ENCODE assay signal across 9 cellular contexts in genomic region chr15:62782100-62782791, GRCh38.
DNase-seq lines count a peak whose midpoint lies in the region; ATAC-seq and TF ChIP-seq lines count a peak whose summit lies in the region.
"Had no signal": no experiment of that assay in that cellular context is flagged by ENCODE, and none has a peak within 500 bp of the region (broad histone marks: within the 10 kb centered on the region; RNA-seq: fewer than 3 reads in every experiment).

No MANE protein-coding gene starts in this region.

- H3K9me3 Mint-ChIP-seq in naive thymus-derived CD4-positive, alpha-beta T cell = no peaks in the 10 kb centered on the region
- H3K9me3 Mint-ChIP-seq: central memory CD8-positive, alpha-beta T cell had no signal

- CTCF ChIA-PET in naive thymus-derived CD4-positive, alpha-beta T cell (lab: Charles Lee) = no interaction called here

- peak; percentile 76 to 78 for TF ChIP-seq CTCF in fibroblast of lung (conservative IDR thresholded peaks at IDR 0.05 in 1 of 2, IDR thresholded peaks at IDR 0.05 in 1 of 2; ENCODE audit: low read depth in 1 of 2, low read length in 2 of 2)

- H3K27me3 Mint-ChIP-seq in naive thymus-derived CD4-positive, alpha-beta T cell = peaks cover 0 to 4% (median 3%) of the 10 kb centered on the region in 5 donors
- peaks cover 38% of the 10 kb centered on the region for H3K27me3 Mint-ChIP-seq in T-helper 17 cell

- intact Hi-C loops in naive thymus-derived CD4-positive, alpha-beta T cell (cut with micrococcal nuclease) = loop anchor here in 1 of 2 donors (5.0 kb wide), 1 partner anchor 310 kb away; no protein-coding TSS in a partner anchor

- no peaks in the 10 kb centered on the region for H3K9me3 ChIP-seq in fibroblast of lung (ENCODE audit: control insufficient read depth, insufficient read depth, low read depth, low read length)
- no peaks in the 10 kb centered on the region for H3K9me3 ChIP-seq in naive thymus-derived CD4-positive, alpha-beta T cell (ENCODE audit: control insufficient read depth in 2 of 3, low read length in 3 of 3)
- no peaks in the 10 kb centered on the region for H3K9me3 ChIP-seq in T-helper 17 cell (ENCODE audit: control insufficient read depth, low read length, poor library complexity, severe bottlenecking)

- H3K4me1 Mint-ChIP-seq in naive thymus-derived CD4-positive, alpha-beta T cell = peaks cover 0 to 4% (median 0%) of the 10 kb centered on the region in 7 donors
- H3K4me1 Mint-ChIP-seq in T-helper 17 cell = peaks cover 3% of the 10 kb centered on the region
- H3K4me1 Mint-ChIP-seq: central memory CD8-positive, alpha-beta T cell had no signal

- H4K20me1 ChIP-seq in fibroblast of lung (ENCODE audit: control insufficient read depth, extremely low read depth, insufficient read depth, low read length) = no peaks in the 10 kb centered on the region

- ATAC-seq in SK-N-SH treated with all-trans-retinoic acid at 6 μM for 48 hours (peak; percentile 80), T-helper 17 cell (no peak)
- ATAC-seq in naive thymus-derived CD4-positive, alpha-beta T cell = peak; percentile 44

- no peak overlapping the region for H3K4me3 ChIP-seq in fibroblast of lung (replicated peaks in 1 of 4; ENCODE audit: control extremely low read depth in 1 of 4, insufficient read depth in 1 of 4, low read depth in 3 of 4, low read length in 4 of 4)
- no peak overlapping the region for H3K4me3 ChIP-seq in naive thymus-derived CD4-positive, alpha-beta T cell (ENCODE audit: low read length)

- no peaks in the 10 kb centered on the region for H3K79me2 ChIP-seq in fibroblast of lung (ENCODE audit: control insufficient read depth, insufficient read depth, low read length)

- H3K27me3 ChIP-seq in fibroblast of lung (ENCODE audit: control insufficient read depth, insufficient read depth, low read length) = no peaks in the 10 kb centered on the region
- no peaks in the 10 kb centered on the region for H3K27me3 ChIP-seq in naive thymus-derived CD4-positive, alpha-beta T cell (ENCODE audit: control insufficient read depth in 2 of 2, insufficient read depth in 2 of 2, low read length in 2 of 2)

- H3K4me3 Mint-ChIP-seq in naive thymus-derived CD4-positive, alpha-beta T cell = no peak overlapping the region
- no peak overlapping the region for H3K4me3 Mint-ChIP-seq in T-helper 17 cell
- H3K4me3 Mint-ChIP-seq: central memory CD8-positive, alpha-beta T cell had no signal

- no peak overlapping the region for H3K9ac ChIP-seq in fibroblast of lung (ENCODE audit: insufficient read depth, low read length)

- H2AFZ ChIP-seq in fibroblast of lung (ENCODE audit: low read length) = no peak overlapping the region

- H3K36me3 Mint-ChIP-seq in naive thymus-derived CD4-positive, alpha-beta T cell = no peaks in the 10 kb centered on the region
- peaks cover 3% of the 10 kb centered on the region for H3K36me3 Mint-ChIP-seq in T-helper 17 cell (ENCODE audit: low read depth)

- peaks cover 14% of the 10 kb centered on the region for H3K4me1 ChIP-seq in fibroblast of lung (ENCODE audit: control insufficient read depth, extremely low read depth, insufficient read depth, low read length)
- H3K4me1 ChIP-seq in naive thymus-derived CD4-positive, alpha-beta T cell (ENCODE audit: control insufficient read depth in 2 of 2, insufficient read depth in 2 of 2, low read length in 2 of 2) = no peaks in the 10 kb centered on the region

- H3K36me3 ChIP-seq in fibroblast of lung (ENCODE audit: control insufficient read depth, insufficient read depth, low read length) = no peaks in the 10 kb centered on the region
- no peaks in the 10 kb centered on the region for H3K36me3 ChIP-seq in naive thymus-derived CD4-positive, alpha-beta T cell (ENCODE audit: control insufficient read depth in 2 of 3, insufficient read depth in 3 of 3, low read length in 3 of 3)

- DNase-seq in NCI-H2171 treated with DMSO at 0.1 percent for 48 hours (lab: John Stamatoyannopoulos, UW) = peak; percentile 14
- no peak for DNase-seq in NCI-H2171 (lab: John Stamatoyannopoulos, UW)
- peak; percentile 71 for DNase-seq in MV-4-11 (lab: John Stamatoyannopoulos, UW)
- DNase-seq in fibroblast of lung (ENCODE audit: low read depth in 2 of 2) = peak; percentile 81 to 89
- DNase-seq in naive thymus-derived CD4-positive, alpha-beta T cell = peak in 1 of 9 donors; percentile 2
- DNase-seq in NCI-H128 (lab: John Stamatoyannopoulos, UW; ENCODE audit: unreplicated experiment) = no peak
- no peak for DNase-seq in T-helper 17 cell

- H3K4me2 ChIP-seq in fibroblast of lung (ENCODE audit: extremely low read depth, insufficient read depth, low read length) = no peak overlapping the region

- no peak overlapping the region for H3K27ac Mint-ChIP-seq in naive thymus-derived CD4-positive, alpha-beta T cell
- H3K27ac Mint-ChIP-seq in T-helper 17 cell = no peak overlapping the region

- POLR2A ChIA-PET in naive thymus-derived CD4-positive, alpha-beta T cell (lab: Charles Lee) = no interaction called here

- no peak overlapping the region for H3K27ac ChIP-seq in fibroblast of lung (ENCODE audit: insufficient read depth, low read length)
- no peak overlapping the region for H3K27ac ChIP-seq in naive thymus-derived CD4-positive, alpha-beta T cell (ENCODE audit: low read depth, low read length)

TF ChIP-seq in SK-N-SH treated with all-trans-retinoic acid at 6 μM for 48 hours, 23 proteins besides CTCF, POLR2A, EP300 and RAD21:
- TF ChIP-seq CSRNP3 (CRISPR knock-in tag; IDR thresholded peaks at IDR 0.05) (no peak), CSDC2 (CRISPR knock-in tag; IDR thresholded peaks at IDR 0.05) (peak; percentile 69; the same call in 1 of the 2 replicates), SNAI2 (CRISPR knock-in tag; IDR thresholded peaks at IDR 0.05) (peak; percentile 67; the same call in 1 of the 2 replicates), ZNF565 (CRISPR knock-in tag; conservative IDR thresholded peaks at IDR 0.05; ENCODE audit: low read depth) (no peak)

Comparison
In these comparisons a context has a peak if more than half of its experiments do, and no peak if none do; other contexts are left out.
1. DNase-seq: peak in NCI-H2171 treated with DMSO at 0.1 percent for 48 hours (single experiment), MV-4-11 (single experiment) and fibroblast of lung (2 of 2); none in NCI-H2171 (single experiment), NCI-H128 (single experiment) and T-helper 17 cell (0 of 3).